8 cellular contexts compared by ENCODE assay signal in the genomic region with DNA sequence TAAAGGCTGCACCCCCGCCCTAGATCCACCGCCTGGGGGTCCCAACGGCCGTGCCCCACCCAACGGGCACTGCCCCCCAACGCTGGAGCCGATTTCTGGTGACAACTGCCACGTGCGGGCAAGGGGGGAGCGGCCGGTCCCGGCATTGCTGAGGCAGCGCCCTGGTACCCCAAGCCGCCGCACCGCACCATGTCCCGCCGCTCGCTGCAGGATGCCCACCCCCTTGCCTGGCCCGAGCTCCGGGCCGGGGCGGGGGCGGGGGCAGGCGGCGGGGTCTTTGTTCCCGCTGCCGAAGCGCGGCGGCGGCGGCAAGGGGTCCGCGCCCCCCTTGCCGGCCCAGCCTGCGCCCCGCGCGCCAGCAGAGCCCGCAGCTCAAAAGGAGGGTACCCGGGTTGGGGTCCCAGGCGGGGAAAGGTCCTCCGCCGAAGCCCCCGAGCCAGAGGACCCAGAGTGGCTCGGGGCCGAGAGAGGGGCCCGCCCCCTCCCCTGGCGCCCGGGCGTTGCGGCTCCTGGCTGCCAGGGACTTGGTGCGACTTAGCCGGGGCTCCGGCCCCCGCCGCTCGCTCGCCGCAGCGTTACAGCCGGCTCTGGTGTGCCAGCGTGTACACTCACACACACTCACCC. TPM values are rescaled to one million over a fixed set of nuclear protein-coding genes. Genes with fewer than 3 reads are reported as not detected.
DNase-seq lines count a peak whose midpoint lies in the region; ATAC-seq, FAIRE-seq and TF ChIP-seq lines count a peak whose summit lies in the region.

No MANE protein-coding gene starts in this region.

- H3K4me1 Mint-ChIP-seq in activated CD4-positive, alpha-beta T cell treated with anti-CD3 and anti-CD28 coated beads, Interleukin-2, amount 10 ng/mL, durations not matched to agents 24 days and 14 days: peaks cover 71% of the 10 kb centered on the region

- peak overlapping the region; percentile 29 for H3K27ac Mint-ChIP-seq in activated CD4-positive, alpha-beta T cell treated with anti-CD3 and anti-CD28 coated beads, Interleukin-2, amount 10 ng/mL, durations not matched to agents 24 days and 14 days

- H4K20me1 ChIP-seq in endothelial cell of umbilical vein (replicated peaks; ENCODE audit: control insufficient read depth, extremely low read depth, insufficient read depth, low read length) (no peaks in the 10 kb centered on the region), osteoblast (ENCODE audit: insufficient read depth, low read length) (peaks cover 45% of the 10 kb centered on the region)

- H3K27me3 ChIP-seq in Panc1 (ENCODE audit: control insufficient read depth, insufficient read depth, low read length) (no peaks in the 10 kb centered on the region), endothelial cell of umbilical vein (ENCODE audit: control insufficient read depth in 2 of 2, insufficient read depth in 2 of 2, low read length in 2 of 2) (peaks cover 26 to 30% of the 10 kb centered on the region in 2 experiments), osteoblast (ENCODE audit: insufficient read depth, low read length) (no peaks in the 10 kb centered on the region)

- H3K4me1 ChIP-seq in Panc1 (ENCODE audit: control insufficient read depth, insufficient read depth, low read length) (peaks cover 51% of the 10 kb centered on the region), endothelial cell of umbilical vein (ENCODE audit: control insufficient read depth, extremely low read depth, insufficient read depth, low read length) (no peaks in the 10 kb centered on the region), osteoblast (ENCODE audit: insufficient read depth, low read length) (peaks cover 50% of the 10 kb centered on the region)

- FAIRE-seq in endothelial cell of umbilical vein (lab: Jason Lieb, UNC): no peak

- no peaks in the 10 kb centered on the region for H3K9me3 Mint-ChIP-seq in activated CD4-positive, alpha-beta T cell treated with anti-CD3 and anti-CD28 coated beads, Interleukin-2, amount 10 ng/mL, durations not matched to agents 24 days and 14 days

- H3K27ac ChIP-seq in Panc1 (ENCODE audit: low read length): peak overlapping the region; percentile 63
- H3K27ac ChIP-seq in endothelial cell of umbilical vein (ENCODE audit: insufficient read depth, low read depth, low read length): no peak overlapping the region
- H3K27ac ChIP-seq in osteoblast (ENCODE audit: low read depth, low read length): peak overlapping the region; percentile 58

- H3K79me2 ChIP-seq in endothelial cell of umbilical vein (ENCODE audit: control insufficient read depth, insufficient read depth, low read length) (no peaks in the 10 kb centered on the region), osteoblast (ENCODE audit: insufficient read depth, low read length) (peaks cover 66% of the 10 kb centered on the region)

- ATAC-seq in Panc1: no peak
- ATAC-seq in HG03460 (IDR thresholded peaks at IDR 0.05; ENCODE audit: unreplicated experiment): no peak

- no peak overlapping the region for H3K9ac ChIP-seq in endothelial cell of umbilical vein (replicated peaks; ENCODE audit: extremely low read depth, insufficient read depth, low read length)

- POLR2A ChIA-PET in Panc1 (lab: Charles Lee): no interaction called here
- POLR2A ChIA-PET in endothelial cell of umbilical vein (lab: Charles Lee): no interaction called here

- in situ Hi-C loops in Panc1 (cut with HindIII; ENCODE audit: low pct_unique_long_range_greater_than_20kb, low sequenced_read_pairs): no loop called here

- H3K36me3 Mint-ChIP-seq in activated CD4-positive, alpha-beta T cell treated with anti-CD3 and anti-CD28 coated beads, Interleukin-2, amount 10 ng/mL, durations not matched to agents 24 days and 14 days (ENCODE audit: low read depth): peaks cover 32% of the 10 kb centered on the region

- dilution Hi-C loops in endothelial cell of umbilical vein (cut with MboI; ENCODE audit: extremely low pct_ligation_motif_present, low sequenced_read_pairs): no loop called here

- peak; percentile 69 for DNase-seq in activated CD4-positive, alpha-beta T cell treated with anti-CD3 and anti-CD28 coated beads, Interleukin-2, amount 10 ng/mL, durations not matched to agents 24 days and 14 days
- DNase-seq in activated CD4-positive, alpha-beta T cell treated with anti-CD3 and anti-CD28 coated beads for 4 hours: no peak
- no peak for DNase-seq in Panc1 (ENCODE audit: low read depth, low spot score)
- no peak for DNase-seq in endothelial cell of umbilical vein (ENCODE audit: low read depth, low spot score)
- DNase-seq in osteoblast (ENCODE audit: insufficient read length, low spot score, missing footprints): peak; percentile 90
- no peak for DNase-seq in ecto neural progenitor cell (ENCODE audit: low spot score)
- no peak for DNase-seq in NCI-H1930 (lab: John Stamatoyannopoulos, UW)

- CTCF ChIA-PET in Panc1 (lab: Charles Lee): no interaction called here
- CTCF ChIA-PET in endothelial cell of umbilical vein (lab: Charles Lee): interaction anchor here (0.7 to 2.1 kb wide), 4 partner anchors 47 to 59 kb away, joined by 4 to 7 read pairs (median 5); no protein-coding TSS in a partner anchor

- H3K9me1 ChIP-seq in endothelial cell of umbilical vein (replicated peaks; ENCODE audit: control insufficient read depth, extremely low read depth, insufficient read depth, low read length): no peaks in the 10 kb centered on the region

- H3K4me2 ChIP-seq in endothelial cell of umbilical vein (ENCODE audit: insufficient read depth, low read length): peak overlapping the region; percentile 86
- H3K4me2 ChIP-seq in osteoblast (ENCODE audit: insufficient read depth, low read length): peak overlapping the region; percentile 91

- H3K9me3 ChIP-seq in Panc1 (ENCODE audit: control insufficient read depth, insufficient read depth, low read depth, low read length) (no peaks in the 10 kb centered on the region), endothelial cell of umbilical vein (replicated peaks; ENCODE audit: control insufficient read depth, insufficient read depth, low read length) (no peaks in the 10 kb centered on the region), osteoblast (ENCODE audit: low read depth, low read length) (no peaks in the 10 kb centered on the region)

- peak overlapping the region; percentile 95 for H3K4me3 Mint-ChIP-seq in activated CD4-positive, alpha-beta T cell treated with anti-CD3 and anti-CD28 coated beads, Interleukin-2, amount 10 ng/mL, durations not matched to agents 24 days and 14 days

- BruUV-seq in Panc1 (replicated peaks; lab: Mats Ljungman, UMichigan): no TSS peak
- BruUV-seq in endothelial cell of umbilical vein (replicated peaks; lab: Mats Ljungman, UMichigan): no TSS peak

- intact Hi-C loops in activated CD4-positive, alpha-beta T cell treated with anti-CD3 and anti-CD28 coated beads, Interleukin-2, amount 10 ng/mL, durations not matched to agents 24 days and 14 days (cut with micrococcal nuclease): loop anchor here (1.0 to 10.0 kb wide), 3 partner anchors 33 to 112 kb away; partner anchors contain the start of gene ARID3B
- intact Hi-C loops in Panc1 (cut with micrococcal nuclease; ENCODE audit: unreplicated experiment) (no loop called here), endothelial cell of umbilical vein (cut with micrococcal nuclease) (loop anchor here (1.0 kb wide), 2 partner anchors 48 to 58 kb away; no protein-coding TSS in a partner anchor)

- no peaks in the 10 kb centered on the region for H3K27me3 Mint-ChIP-seq in activated CD4-positive, alpha-beta T cell treated with anti-CD3 and anti-CD28 coated beads, Interleukin-2, amount 10 ng/mL, durations not matched to agents 24 days and 14 days

- H3K4me3 ChIP-seq in Panc1 (ENCODE audit: low read depth in 2 of 2, low read length in 2 of 2) (peak overlapping the region; percentile 71), endothelial cell of umbilical vein (replicated peaks in 1 of 3; ENCODE audit: insufficient read depth in 1 of 3, low read depth in 1 of 3, low read length in 3 of 3) (peak overlapping the region; percentile 32 to 63 (median 47)), osteoblast (ENCODE audit: insufficient read depth, low read length) (peak overlapping the region; percentile 91)

- H2AFZ ChIP-seq in endothelial cell of umbilical vein (ENCODE audit: low read depth, low read length): peak overlapping the region; percentile 94
- peak overlapping the region; percentile 60 for H2AFZ ChIP-seq in osteoblast (ENCODE audit: low read length)

- H3K36me3 ChIP-seq in Panc1 (ENCODE audit: control insufficient read depth, insufficient read depth, low read length) (no peaks in the 10 kb centered on the region), endothelial cell of umbilical vein (ENCODE audit: control insufficient read depth in 2 of 2, extremely low read depth in 1 of 2, insufficient read depth in 2 of 2, low read length in 2 of 2) (no peaks in the 10 kb centered on the region), osteoblast (ENCODE audit: insufficient read depth, low read length) (no peaks in the 10 kb centered on the region)

- TF ChIP-seq CTCF in Panc1 (IDR thresholded peaks at IDR 0.05): no peak
- no peak for TF ChIP-seq CTCF in endothelial cell of umbilical vein (IDR thresholded peaks at IDR 0.05; ENCODE audit: extremely low read depth in 1 of 2, insufficient read depth in 1 of 2, low read depth in 1 of 2, low read length in 2 of 2)
- TF ChIP-seq CTCF in osteoblast (IDR thresholded peaks at IDR 0.05; ENCODE audit: extremely low read depth, low read depth, low read length): no peak

- no peak for TF ChIP-seq POLR2A in endothelial cell of umbilical vein (IDR thresholded peaks at IDR 0.05; ENCODE audit: low read depth, low read length)

RNA-seq across cellular contexts. Expression of gene SEMA7A, which starts 0.7 kb away (rescaled TPM):
- 88.0 and 89.6 TPM in 2 replicates for total RNA-seq in activated CD4-positive, alpha-beta T cell treated with anti-CD3 and anti-CD28 coated beads, Interleukin-2, amount 10 ng/mL, durations not matched to agents 24 days and 14 days
- 11.2 TPM for total RNA-seq in Panc1 (2021; ENCODE audit: unreplicated experiment)
- polyA plus RNA-seq in Panc1 (2012; ENCODE audit: insufficient read length): 6.3 TPM
- 1.3 and 1.7 TPM in 2 replicates for total RNA-seq in endothelial cell of umbilical vein
- 2.0 and 3.0 TPM in 2 replicates for polyA plus RNA-seq in endothelial cell of umbilical vein
- polyA plus RNA-seq in endothelial cell of umbilical vein (2011; cell fraction: cytosol; rRNA removed): 1.3 and 1.7 TPM in 2 replicates
- 1.4 and 2.1 TPM in 2 replicates for polyA plus RNA-seq in endothelial cell of umbilical vein (2011; cell fraction: nucleus; rRNA removed)
- 0.84 and 1.8 TPM in 2 replicates for polyA plus RNA-seq in endothelial cell of umbilical vein (2012)
- polyA minus RNA-seq in endothelial cell of umbilical vein: 3.9 and 4.3 TPM in 2 replicates
- not detected for polyA minus RNA-seq in endothelial cell of umbilical vein (2011; cell fraction: cytosol; rRNA and poly(A)+ RNA removed)
- polyA minus RNA-seq in endothelial cell of umbilical vein (2011; cell fraction: nucleus; rRNA and poly(A)+ RNA removed): 0.34 and 2.2 TPM in 2 replicates
- 30.4 and 36.2 TPM in 2 replicates for total RNA-seq in osteoblast

RNA-seq across cellular contexts. Expression of gene UBL7, which starts 27.9 kb away (rescaled TPM):
- total RNA-seq in activated CD4-positive, alpha-beta T cell treated with anti-CD3 and anti-CD28 coated beads, Interleukin-2, amount 10 ng/mL, durations not matched to agents 24 days and 14 days: 53.5 and 62.1 TPM in 2 replicates
- total RNA-seq in Panc1 (2021; ENCODE audit: unreplicated experiment) (68.5 TPM), endothelial cell of umbilical vein (31.9 and 32.8 TPM in 2 replicates), osteoblast (39.8 and 41.3 TPM in 2 replicates)
- 82.5 TPM for polyA plus RNA-seq in Panc1 (2012; ENCODE audit: insufficient read length)
- polyA plus RNA-seq in endothelial cell of umbilical vein: 90.4 and 109 TPM in 2 replicates
- 56.6 and 59.3 TPM in 2 replicates for polyA plus RNA-seq in endothelial cell of umbilical vein (2011; cell fraction: cytosol; rRNA removed)
- 19.2 and 20.8 TPM in 2 replicates for polyA plus RNA-seq in endothelial cell of umbilical vein (2011; cell fraction: nucleus; rRNA removed)
- 31.1 and 31.8 TPM in 2 replicates for polyA plus RNA-seq in endothelial cell of umbilical vein (2012)
- polyA minus RNA-seq in endothelial cell of umbilical vein: 46.7 and 47.5 TPM in 2 replicates
- 54.8 TPM for polyA minus RNA-seq in endothelial cell of umbilical vein (2011; cell fraction: cytosol; rRNA and poly(A)+ RNA removed)
- polyA minus RNA-seq in endothelial cell of umbilical vein (2011; cell fraction: nucleus; rRNA and poly(A)+ RNA removed): 7.1 and 12.1 TPM in 2 replicates

Comparison
In these comparisons a context has a peak if more than half of its experiments do, and no peak if none do; other contexts are left out.
1. DNase-seq: peak in activated CD4-positive, alpha-beta T cell treated with anti-CD3 and anti-CD28 coated beads, Interleukin-2, amount 10 ng/mL, durations not matched to agents 24 days and 14 days (single experiment) and osteoblast (single experiment); none in activated CD4-positive, alpha-beta T cell treated with anti-CD3 and anti-CD28 coated beads for 4 hours (0 of 2), Panc1 (single experiment), endothelial cell of umbilical vein (single experiment), ecto neural progenitor cell (single experiment) and NCI-H1930 (0 of 2).
2. Peak in every context shown above with its lines, with median percentiles within 50 percentile points of each other: H3K4me3 ChIP-seq.